In genomic region chr2:240250985-240251847, GRCh38 we compare ENCODE assay signal across 1 cellular context.
TF ChIP-seq lines count a peak whose summit lies in the region.

No MANE protein-coding gene starts in this region.

TF ChIP-seq in K562, 482 proteins besides CTCF, POLR2A, EP300 and RAD21 (continued from another document and continues in another):
- TF ChIP-seq ZNF318 (IDR thresholded peaks at IDR 0.05; ENCODE audit: borderline replicate concordance in 1 of 2, low read depth in 1 of 2) (peak in 1 of 2 experiments; percentile 70; a peak in 1 of 4 replicates), SIRT6 (IDR thresholded peaks at IDR 0.05; ENCODE audit: low read depth, low read length) (no peak), MLLT1 (IDR thresholded peaks at IDR 0.05) (peak in 1 of 2 experiments; percentile 86; a peak in 2 of 4 replicates), MTA1 (IDR thresholded peaks at IDR 0.05; ENCODE audit: borderline replicate concordance) (no peak), XRCC4 (IDR thresholded peaks at IDR 0.05; ENCODE audit: extremely low read depth, insufficient read depth, insufficient read length) (no peak), PRMT5 (CRISPR knock-in tag; IDR thresholded peaks at IDR 0.05) (no peak), ID3 (CRISPR knock-in tag; IDR thresholded peaks at IDR 0.05) (no peak), ID3 (tag; IDR thresholded peaks at IDR 0.05) (no peak), ELK1 (CRISPR knock-in tag; IDR thresholded peaks at IDR 0.05) (no peak), HDGF (IDR thresholded peaks at IDR 0.05) (no peak), PATZ1 (CRISPR knock-in tag; IDR thresholded peaks at IDR 0.05; ENCODE audit: borderline replicate concordance) (no peak), POLR2AphosphoS2 (IDR thresholded peaks at IDR 0.05; ENCODE audit: low read length) (no peak), MCM7 (IDR thresholded peaks at IDR 0.05) (no peak), ZNF263 (CRISPR knock-in tag; IDR thresholded peaks at IDR 0.05; ENCODE audit: borderline replicate concordance) (peak; percentile 37; the same call in 1 of the 2 replicates), SOX6 (IDR thresholded peaks at IDR 0.05) (peak; percentile 66; the same call in 1 of the 2 replicates), SMAD1 (IDR thresholded peaks at IDR 0.05; ENCODE audit: low read depth, low read length, partially characterized antibody) (no peak), PHF8 (IDR thresholded peaks at IDR 0.05; ENCODE audit: borderline replicate concordance, low read length) (peak; percentile 70; the same call in 1 of the 2 replicates), KLF6 (CRISPR knock-in tag; IDR thresholded peaks at IDR 0.05; ENCODE audit: borderline replicate concordance) (no peak), NFRKB (IDR thresholded peaks at IDR 0.05; ENCODE audit: low read depth) (no peak), YY1 (IDR thresholded peaks at IDR 0.05; ENCODE audit: borderline replicate concordance in 1 of 3, control insufficient read depth in 1 of 3, extremely low read depth in 1 of 3, insufficient read depth in 3 of 3, insufficient read length in 1 of 3, insufficient replicate concordance in 2 of 3, low read depth in 1 of 3, low read length in 2 of 3) (peak in 1 of 3 experiments; percentile 21), SAFB (IDR thresholded peaks at IDR 0.05; ENCODE audit: borderline replicate concordance, low read depth, low read length) (peak; percentile 63; the same call in 1 of the 2 replicates), BRD9 (IDR thresholded peaks at IDR 0.05; ENCODE audit: low read depth, partially characterized antibody) (no peak), ZBTB40 (IDR thresholded peaks at IDR 0.05) (no peak), ZBTB40 (CRISPR knock-in tag; IDR thresholded peaks at IDR 0.05) (no peak)
